In genomic region chr5:5421961-5422818, GRCh38 we compare ENCODE assay signal across 8 cellular contexts. TPM values are rescaled to one million over a fixed set of nuclear protein-coding genes. Genes with fewer than 3 reads are reported as not detected.
DNase-seq lines count a peak whose midpoint lies in the region; ATAC-seq and TF ChIP-seq lines count a peak whose summit lies in the region.

TSS of gene ICE1 (plus strand) at chr5:5422677. CDS start at chr5:5422916, 239 bp downstream.

- H4K12ac ChIP-seq in trophoblast cell (ENCODE audit: low read depth, low read length) = peak within 1 kb of the TSS; percentile 79

- intact Hi-C loops in transverse colon (cut with DNase I; ENCODE audit: low total_unique reads) = no loop called here

- peak within 1 kb of the TSS; percentile 90 for H2AK5ac ChIP-seq in trophoblast cell (ENCODE audit: low read length)

- H3K4ac ChIP-seq in trophoblast cell (ENCODE audit: low read depth, low read length) = peak within 1 kb of the TSS; percentile 99

- TF ChIP-seq CTCF in GM12875 (IDR thresholded peaks at IDR 0.05; ENCODE audit: borderline replicate concordance, insufficient read depth, low read depth, low read length) (no peak), cardiac muscle cell (IDR thresholded peaks at IDR 0.05; ENCODE audit: low read depth, low read length) (no peak), transverse colon (IDR thresholded peaks at IDR 0.05) (peak in 1 of 5 experiments; percentile 7)

- peaks cover 10% of the 10 kb centered on the region for H3K79me1 ChIP-seq in trophoblast cell (ENCODE audit: low read length)

- in situ Hi-C loops in transverse colon (cut with MboI; ENCODE audit: low pct_ligation_motif_present in 1 of 4, low pct_unique_long_range_greater_than_20kb in 1 of 4, low sequenced_read_pairs in 3 of 4) = loop anchor here in 2 of 4 donors (25.0 kb wide), 2 partner anchors 285 to 535 kb away; partner anchors contain the start of gene ADAMTS16 (in 1 of the 2)

- H2AFZ ChIP-seq in trophoblast cell (ENCODE audit: insufficient read depth, low read length, poor library complexity) = peak within 1 kb of the TSS; percentile 77

- ATAC-seq in HG02798 (IDR thresholded peaks at IDR 0.05; ENCODE audit: poor library complexity, unreplicated experiment) = peak; percentile 83

- H3K27ac ChIP-seq in cardiac muscle cell = peak within 1 kb of the TSS; percentile 98
- H3K27ac ChIP-seq in trophoblast cell (ENCODE audit: low read depth, low read length) = peak within 1 kb of the TSS; percentile 92
- peak within 1 kb of the TSS; percentile 91 to 97 (median 94) for H3K27ac ChIP-seq in transverse colon

- peak; percentile 58 for TF ChIP-seq EP300 in transverse colon (IDR thresholded peaks at IDR 0.05; ENCODE audit: low read depth)

- TF ChIP-seq POLR2A in transverse colon (IDR thresholded peaks at IDR 0.05) = peak; percentile 62

- H3K9ac ChIP-seq in adipocyte (ENCODE audit: low read length) = peak within 1 kb of the TSS; percentile 90
- peak within 1 kb of the TSS; percentile 84 for H3K9ac ChIP-seq in trophoblast cell (ENCODE audit: low read length)

- H4K8ac ChIP-seq in trophoblast cell (ENCODE audit: low read depth, low read length) = peak within 1 kb of the TSS; percentile 89

- peak within 1 kb of the TSS; percentile 63 for H3K18ac ChIP-seq in trophoblast cell (ENCODE audit: low read length)

- peak within 1 kb of the TSS; percentile 33 for H2BK12ac ChIP-seq in trophoblast cell (ENCODE audit: low read length)

- H3K4me2 ChIP-seq in trophoblast cell (ENCODE audit: low read length) = peak within 1 kb of the TSS; percentile 91

- peak within 1 kb of the TSS; percentile 82 for H3K4me3 ChIP-seq in GM12875 (ENCODE audit: low read depth, low read length)
- peak within 1 kb of the TSS; percentile 96 for H3K4me3 ChIP-seq in adipocyte (ENCODE audit: low read length)
- peak within 1 kb of the TSS; percentile 80 for H3K4me3 ChIP-seq in cardiac muscle cell
- H3K4me3 ChIP-seq in trophoblast cell (ENCODE audit: low read depth, low read length) = peak within 1 kb of the TSS; percentile 95
- peak within 1 kb of the TSS; percentile 76 to 99 (median 94) for H3K4me3 ChIP-seq in transverse colon

- H2BK5ac ChIP-seq in trophoblast cell (ENCODE audit: low read depth, low read length, poor library complexity) = peak within 1 kb of the TSS; percentile 90

- H3K4me1 ChIP-seq in adipocyte (ENCODE audit: control insufficient read depth, insufficient read depth, low read length) = peaks cover 39% of the 10 kb centered on the region
- H3K4me1 ChIP-seq in cardiac muscle cell (ENCODE audit: low read depth) = peaks cover 3% of the 10 kb centered on the region
- peaks cover 5 to 8% of the 10 kb centered on the region in 2 experiments for H3K4me1 ChIP-seq in trophoblast cell (ENCODE audit: control insufficient read depth in 1 of 2, insufficient read depth in 2 of 2, low read length in 2 of 2)
- H3K4me1 ChIP-seq in transverse colon = peaks cover 18 to 37% (median 28%) of the 10 kb centered on the region in 4 donors

- no peaks in the 10 kb centered on the region for H3K27me3 ChIP-seq in adipocyte (replicated peaks; ENCODE audit: control insufficient read depth, insufficient read depth, low read length)
- no peaks in the 10 kb centered on the region for H3K27me3 ChIP-seq in cardiac muscle cell
- H3K27me3 ChIP-seq in trophoblast cell (ENCODE audit: insufficient read depth, low read length) = no peaks in the 10 kb centered on the region
- no peaks in the 10 kb centered on the region for H3K27me3 ChIP-seq in transverse colon

- peaks cover 14% of the 10 kb centered on the region for H3K79me2 ChIP-seq in trophoblast cell (ENCODE audit: control insufficient read depth, insufficient read depth, low read length, poor library complexity)

- H3K36me3 ChIP-seq in adipocyte (ENCODE audit: control insufficient read depth, insufficient read depth, low read length, severe bottlenecking) (no peaks in the 10 kb centered on the region), cardiac muscle cell (no peaks in the 10 kb centered on the region), trophoblast cell (ENCODE audit: control insufficient read depth in 1 of 2, insufficient read depth in 2 of 2, low read length in 2 of 2) (no peaks in the 10 kb centered on the region), transverse colon (no peaks in the 10 kb centered on the region)

- no peak within 1 kb of the TSS for H3K23ac ChIP-seq in trophoblast cell (ENCODE audit: low read length)

- WGBS in trophoblast cell (ENCODE audit: extremely low coverage, insufficient coverage, insufficient read length) = no CpG with 5 or more reads among the region's 71 CpGs
- WGBS in transverse colon (ENCODE audit: low coverage in 1 of 2), 2 donors = 0 to 1% methylated on average over 2 to 53 of the region's 71 CpGs

- peak within 1 kb of the TSS; percentile 47 for H2BK120ac ChIP-seq in trophoblast cell (ENCODE audit: insufficient read depth, low read length, poor library complexity)

- peak; percentile 95 for DNase-seq in NCI-H1436 (lab: John Stamatoyannopoulos, UW)
- peak; percentile 94 for DNase-seq in T follicular helper cell (ENCODE audit: low read depth)
- DNase-seq in adipocyte (ENCODE audit: low read depth) = peak; percentile 99
- DNase-seq in cardiac muscle cell (ENCODE audit: low read depth in 1 of 2, low spot score in 1 of 2) = peak; percentile 98 to 99
- peak; percentile 95 to 99 for DNase-seq in trophoblast cell
- DNase-seq in transverse colon = peak; percentile 97

- H3K9me3 ChIP-seq in adipocyte (ENCODE audit: control insufficient read depth, low read length) (no peaks in the 10 kb centered on the region), cardiac muscle cell (ENCODE audit: low read depth) (no peaks in the 10 kb centered on the region), trophoblast cell (ENCODE audit: insufficient read depth, low read depth, low read length) (no peaks in the 10 kb centered on the region), transverse colon (no peaks in the 10 kb centered on the region)

- peak within 1 kb of the TSS; percentile 58 for H4K91ac ChIP-seq in trophoblast cell (ENCODE audit: low read depth, low read length)

- H3K14ac ChIP-seq in trophoblast cell (ENCODE audit: low read length) = peak within 1 kb of the TSS; percentile 72

RNA-seq across cellular contexts. Expression of gene ICE1, which starts in this region (rescaled TPM):
- total RNA-seq in cardiac muscle cell (16.5 and 19.6 TPM in 2 replicates), transverse colon (10 to 100 TPM; 19.8 to 51.9 (median 25.9) TPM)
- 17.7 and 19.5 TPM in 2 replicates for polyA plus RNA-seq in cardiac muscle cell
- 15.4 and 15.9 TPM in 2 replicates for polyA plus RNA-seq in trophoblast cell (2013)

Comparison
In these comparisons a context has a peak if more than half of its experiments do, and no peak if none do; other contexts are left out.
1. Peak in every context shown above with its lines: DNase-seq, ATAC-seq, H3K4me3 ChIP-seq and H3K27ac ChIP-seq.